Comparison of ENCODE assay signal across 24 cellular contexts in the genomic region with DNA sequence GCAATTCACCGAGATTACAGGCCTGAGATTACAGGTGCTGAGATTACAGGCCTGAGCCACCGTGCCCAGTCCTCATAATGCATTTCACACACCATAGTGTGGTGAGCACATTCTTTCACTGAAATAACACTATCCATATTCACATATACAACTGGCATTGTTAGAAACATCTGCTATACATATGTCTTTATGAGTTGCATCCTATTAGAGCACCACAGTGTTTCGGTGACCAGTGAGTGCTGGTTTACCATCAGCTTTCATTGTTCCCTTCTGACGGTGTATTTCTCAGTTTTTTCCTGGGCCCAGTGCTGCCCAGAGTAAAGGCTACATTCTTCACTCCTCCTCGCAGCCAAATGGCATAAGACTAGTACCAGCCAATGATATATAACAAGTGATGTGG.
"Had no signal": no experiment of that assay in that cellular context is flagged by ENCODE, and none has a peak within 500 bp of the region (broad histone marks: within the 10 kb centered on the region; RNA-seq: fewer than 3 reads in every experiment).

No MANE protein-coding gene starts in this region.

- H3K27me3 ChIP-seq: body of pancreas, heart left ventricle, right lobe of liver, tibial nerve had no signal

- H3K36me3 ChIP-seq: ovary, right lobe of liver had no signal

- H3K27ac Mint-ChIP-seq: activated CD8-positive, alpha-beta memory T cell treated with anti-CD3 and anti-CD28 coated beads, Interleukin-2, amount 10 ng/mL, durations not matched to agents 7 days and 5 days; activated CD8-positive, alpha-beta T cell treated with anti-CD3 and anti-CD28 coated beads, Interleukin-2, amount 10 ng/mL, durations not matched to agents 7 days and 5 days; activated naive CD8-positive, alpha-beta T cell; immature natural killer cell; progenitor cell of endocrine pancreas; T-helper 17 cell had no signal

- H3K27ac ChIP-seq: body of pancreas, heart left ventricle, ovary, right lobe of liver, tibial nerve had no signal

- H3K4me1 Mint-ChIP-seq: activated CD8-positive, alpha-beta memory T cell treated with anti-CD3 and anti-CD28 coated beads, Interleukin-2, amount 10 ng/mL, durations not matched to agents 7 days and 5 days; immature natural killer cell had no signal

- H3K4me1 ChIP-seq: body of pancreas, right lobe of liver, tibial nerve had no signal

- H3K4me3 ChIP-seq: body of pancreas, heart left ventricle, ovary, right lobe of liver, tibial nerve had no signal

- H3K4me3 Mint-ChIP-seq: activated B cell treated with CpG ODN at 0.5 μM for 24 hours; activated CD8-positive, alpha-beta memory T cell treated with anti-CD3 and anti-CD28 coated beads, Interleukin-2, amount 10 ng/mL, durations not matched to agents 7 days and 5 days; activated CD8-positive, alpha-beta T cell treated with anti-CD3 and anti-CD28 coated beads, Interleukin-2, amount 10 ng/mL, durations not matched to agents 7 days and 5 days; activated naive CD8-positive, alpha-beta T cell; immature natural killer cell; naive thymus-derived CD4-positive, alpha-beta T cell; T-helper 17 cell had no signal

- H3K9me3 ChIP-seq: body of pancreas, heart left ventricle, ovary, right lobe of liver, tibial nerve had no signal

- H3K27me3 Mint-ChIP-seq: activated B cell treated with CpG ODN at 0.5 μM for 24 hours; activated CD8-positive, alpha-beta memory T cell treated with anti-CD3 and anti-CD28 coated beads, Interleukin-2, amount 10 ng/mL, durations not matched to agents 7 days and 5 days; activated naive CD8-positive, alpha-beta T cell; naive thymus-derived CD4-positive, alpha-beta T cell; progenitor cell of endocrine pancreas; T-helper 17 cell had no signal

- H3K9me3 Mint-ChIP-seq: activated B cell treated with CpG ODN at 0.5 μM for 24 hours; immature natural killer cell; naive thymus-derived CD4-positive, alpha-beta T cell had no signal

- ATAC-seq: activated CD8-positive, alpha-beta memory T cell treated with anti-CD3 and anti-CD28 coated beads, Interleukin-2, amount 10 ng/mL, durations not matched to agents 7 days and 5 days; activated CD8-positive, alpha-beta T cell treated with anti-CD3 and anti-CD28 coated beads, Interleukin-2, amount 10 ng/mL, durations not matched to agents 7 days and 5 days; body of pancreas; heart left ventricle; left colon; naive thymus-derived CD4-positive, alpha-beta T cell; right lobe of liver; T-helper 17 cell had no signal

- DNase-seq: activated B cell treated with CpG ODN at 0.5 μM for 24 hours; activated CD4-positive, alpha-beta T cell treated with anti-CD3 and anti-CD28 coated beads, Interleukin-2, amount 50 U/mL, for 1 hour; activated CD8-positive, alpha-beta memory T cell treated with anti-CD3 and anti-CD28 coated beads, Interleukin-2, amount 10 ng/mL, durations not matched to agents 7 days and 5 days; activated CD8-positive, alpha-beta T cell treated with anti-CD3 and anti-CD28 coated beads, Interleukin-2, amount 10 ng/mL, durations not matched to agents 7 days and 5 days; activated effector memory CD4-positive, alpha-beta T cell treated with Interleukin-2 at 50 U/mL for 16 hours; activated naive CD4-positive, alpha-beta T cell treated with Interleukin-2 at 50 U/mL for 16 hours; aorta; body of pancreas; effector CD8-positive, alpha-beta T cell; heart left ventricle; hypothalamus; immature natural killer cell; kidney; left colon; midbrain; naive thymus-derived CD4-positive, alpha-beta T cell; ovary; right lobe of liver; stimulated activated CD4-positive, alpha-beta T cell treated with anti-CD3 and anti-CD28 coated beads, Interleukin-2, amount 100 ng/mL, for 48 hours; stimulated activated naive CD4-positive, alpha-beta T cell treated with Interleukin-2 at 50 U/mL for 16 hours; T-helper 17 cell had no signal
